ENCODE assay signal across 26 cellular contexts in genomic region chr7:156334636-156335035, GRCh38.
DNase-seq lines count a peak whose midpoint lies in the region; ATAC-seq, FAIRE-seq and TF ChIP-seq lines count a peak whose summit lies in the region.
"Had no signal": no experiment of that assay in that cellular context is flagged by ENCODE, and none has a peak within 500 bp of the region (broad histone marks: within the 10 kb centered on the region; RNA-seq: fewer than 3 reads in every experiment).

No MANE protein-coding gene starts in this region.

- ATAC-seq in upper lobe of right lung (peak; percentile 70), GM21526 (IDR thresholded peaks at IDR 0.05; ENCODE audit: low FRiP score, unreplicated experiment) (no peak)
- ATAC-seq: activated CD8-positive, alpha-beta T cell treated with anti-CD3 and anti-CD28 coated beads for 36 hours; GM23338; Right ventricle myocardium inferior; WTC11 had no signal

- POLR2A ChIA-PET in MCF 10A (lab: Yijun Ruan, JAX), result no interaction called here

- no peaks in the 10 kb centered on the region for H3K36me3 ChIP-seq in mammary epithelial cell (ENCODE audit: insufficient read depth, low read length)
- H3K36me3 ChIP-seq in upper lobe of right lung, result no peaks in the 10 kb centered on the region
- H3K36me3 ChIP-seq: BLaER1, cardiac muscle cell, neutrophil, prostate gland had no signal

- H3K9me3 ChIP-seq in mammary epithelial cell (replicated peaks; ENCODE audit: insufficient read depth, low read length) (peaks cover 18% of the 10 kb centered on the region), upper lobe of right lung (no peaks in the 10 kb centered on the region)
- H3K9me3 ChIP-seq: neutrophil, prostate gland had no signal

- dilution Hi-C loops in mammary epithelial cell (cut with HindIII; ENCODE audit: low sequenced_read_pairs), result loop anchor here (5.0 kb wide), 1 partner anchor 92 kb away; no protein-coding TSS in a partner anchor

- TF ChIP-seq CTCF in MCF 10A (IDR thresholded peaks at IDR 0.05; ENCODE audit: unreplicated experiment) (no peak), mammary epithelial cell (conservative IDR thresholded peaks at IDR 0.05 in 1 of 2, IDR thresholded peaks at IDR 0.05 in 1 of 2; ENCODE audit: extremely low read depth in 1 of 2, insufficient read depth in 1 of 2, low read depth in 1 of 2, low read length in 2 of 2) (no peak), epithelial cell of proximal tubule (conservative IDR thresholded peaks at IDR 0.05; ENCODE audit: low read depth, low read length) (no peak), upper lobe of right lung (IDR thresholded peaks at IDR 0.05) (no peak)

- CTCF ChIA-PET in MCF 10A (lab: Yijun Ruan, JAX) (interaction anchor here (0.5 to 1.0 kb wide), 5 partner anchors 34 to 527 kb away, joined by 3 read pairs; no protein-coding TSS in a partner anchor), mammary epithelial cell (lab: Charles Lee; ENCODE audit: low non-redundant PET) (no interaction called here)

- H3K9ac ChIP-seq in mammary epithelial cell (ENCODE audit: insufficient read depth, low read length), result no peak overlapping the region
- H3K9ac ChIP-seq: BLaER1 had no signal

- H3K4me3 Mint-ChIP-seq in MCF 10A (ENCODE audit: unreplicated experiment), result no peak overlapping the region
- H3K4me3 Mint-ChIP-seq: activated CD8-positive, alpha-beta T cell treated with anti-CD3 and anti-CD28 coated beads for 36 hours; activated naive CD4-positive, alpha-beta T cell treated with anti-CD3 and anti-CD28 coated beads, Interleukin-2, amount 10 ng/mL, durations not matched to agents 7 days and 5 days; endodermal cell; GM23338; memory B cell; T-helper 2 cell treated with Interferon-gamma antibody and Interleukin-4, amounts not matched to agents 5 μg/mL and 100 μg/mL, for 36 hours; WTC11 had no signal

- no TSS peak for BruUV-seq in MCF 10A (replicated peaks; lab: Mats Ljungman, UMichigan)
- BruUV-seq in mammary epithelial cell (replicated peaks; lab: Mats Ljungman, UMichigan), result no TSS peak

- in situ Hi-C loops in mammary epithelial cell (cut with MboI; ENCODE audit: low sequenced_read_pairs in 2 of 2), result no loop called here

- H3K79me2 ChIP-seq in mammary epithelial cell (ENCODE audit: insufficient read depth, low read length), result no peaks in the 10 kb centered on the region

- H3K27ac ChIP-seq in mammary epithelial cell (ENCODE audit: insufficient read depth, low read depth, low read length), result no peak overlapping the region
- H3K27ac ChIP-seq in upper lobe of right lung, result no peak overlapping the region
- H3K27ac ChIP-seq: BLaER1, cardiac muscle cell, neutrophil, prostate gland had no signal

- WGBS in mammary epithelial cell (ENCODE audit: low coverage, missing lambda C conversion rate), result 0% methylated on average over 3 of the region's 5 CpGs

- no peaks in the 10 kb centered on the region for H3K36me3 Mint-ChIP-seq in MCF 10A (ENCODE audit: insufficient read depth, unreplicated experiment)
- H3K36me3 Mint-ChIP-seq: activated naive CD4-positive, alpha-beta T cell treated with anti-CD3 and anti-CD28 coated beads, Interleukin-2, amount 10 ng/mL, durations not matched to agents 7 days and 5 days; memory B cell had no signal

- no peak overlapping the region for H3K4me2 ChIP-seq in mammary epithelial cell (ENCODE audit: insufficient read depth, low read depth, low read length)
- H3K4me2 ChIP-seq: BLaER1, GM23338 had no signal

- H3K4me3 ChIP-seq in mammary epithelial cell (replicated peaks in 1 of 3; ENCODE audit: insufficient read depth in 1 of 3, low read depth in 2 of 3, low read length in 3 of 3), result no peak overlapping the region
- H3K4me3 ChIP-seq in epithelial cell of proximal tubule (ENCODE audit: low read depth, low read length), result no peak overlapping the region
- H3K4me3 ChIP-seq in upper lobe of right lung, result no peak overlapping the region
- H3K4me3 ChIP-seq: BLaER1, cardiac muscle cell, GM23338, prostate gland had no signal

- H3K27me3 ChIP-seq in mammary epithelial cell (ENCODE audit: insufficient read depth, low read length) (no peaks in the 10 kb centered on the region), upper lobe of right lung (no peaks in the 10 kb centered on the region)
- H3K27me3 ChIP-seq: BLaER1, cardiac muscle cell, neutrophil had no signal

- no peaks in the 10 kb centered on the region for H3K4me1 Mint-ChIP-seq in MCF 10A (ENCODE audit: insufficient read depth, unreplicated experiment)
- H3K4me1 Mint-ChIP-seq: activated naive CD4-positive, alpha-beta T cell treated with anti-CD3 and anti-CD28 coated beads, Interleukin-2, amount 10 ng/mL, durations not matched to agents 7 days and 5 days; endodermal cell; memory B cell had no signal

- intact Hi-C loops in MCF 10A (cut with micrococcal nuclease) (loop anchor here (10.0 kb wide), 1 partner anchor 140 kb away; no protein-coding TSS in a partner anchor), mammary epithelial cell (cut with micrococcal nuclease) (no loop called here), upper lobe of right lung (cut with DNase I) (no loop called here)

- peaks cover 10% of the 10 kb centered on the region for H3K27me3 Mint-ChIP-seq in MCF 10A (ENCODE audit: insufficient read depth, unreplicated experiment)
- H3K27me3 Mint-ChIP-seq: activated naive CD4-positive, alpha-beta T cell treated with anti-CD3 and anti-CD28 coated beads, Interleukin-2, amount 10 ng/mL, durations not matched to agents 7 days and 5 days had no signal

- no peaks in the 10 kb centered on the region for H3K4me1 ChIP-seq in mammary epithelial cell (ENCODE audit: insufficient read depth, low read length)
- H3K4me1 ChIP-seq in upper lobe of right lung, result no peaks in the 10 kb centered on the region
- H3K4me1 ChIP-seq: prostate gland had no signal

- no peak overlapping the region for H3K27ac Mint-ChIP-seq in MCF 10A (ENCODE audit: low read depth, unreplicated experiment)
- H3K27ac Mint-ChIP-seq: activated CD8-positive, alpha-beta T cell treated with anti-CD3 and anti-CD28 coated beads for 36 hours; activated naive CD4-positive, alpha-beta T cell treated with anti-CD3 and anti-CD28 coated beads, Interleukin-2, amount 10 ng/mL, durations not matched to agents 7 days and 5 days; endodermal cell; GM23338; memory B cell; T-helper 2 cell treated with Interferon-gamma antibody and Interleukin-4, amounts not matched to agents 5 μg/mL and 100 μg/mL, for 36 hours; WTC11 had no signal

- H4K20me1 ChIP-seq in mammary epithelial cell (ENCODE audit: insufficient read depth, low read length), result no peaks in the 10 kb centered on the region
- H4K20me1 ChIP-seq: BLaER1 had no signal

- DNase-seq in MCF 10A (ENCODE audit: unreplicated experiment) (peak; percentile 72), mammary epithelial cell (no peak), RCC 7860 (ENCODE audit: low spot score) (peak; percentile 43), epithelial cell of proximal tubule (ENCODE audit: low read depth) (peak; percentile 1), upper lobe of right lung (no peak), T1000 (lab: John Stamatoyannopoulos, UW) (no peak)
- DNase-seq: activated CD8-positive, alpha-beta T cell treated with anti-CD3 and anti-CD28 coated beads for 36 hours; activated naive CD4-positive, alpha-beta T cell treated with anti-CD3 and anti-CD28 coated beads, Interleukin-2, amount 10 ng/mL, durations not matched to agents 7 days and 5 days; amygdala; cortex of kidney; endodermal cell; kidney glomerular epithelial cell; NCI-H1092 treated with DMSO at 0.1 percent for 48 hours; NCI-H187 treated with DMSO at 0.1 percent for 48 hours; NCI-H2227 treated with DMSO at 0.1 percent for 48 hours; NCI-H774 had no signal

- no peak for FAIRE-seq in RCC 7860 (lab: Jason Lieb, UNC)

- H2AFZ ChIP-seq in mammary epithelial cell (ENCODE audit: low read depth, low read length), result no peak overlapping the region
- H2AFZ ChIP-seq: GM23338 had no signal

- peaks cover 10% of the 10 kb centered on the region for H3K9me3 Mint-ChIP-seq in MCF 10A (ENCODE audit: unreplicated experiment)
- H3K9me3 Mint-ChIP-seq: activated CD8-positive, alpha-beta T cell treated with anti-CD3 and anti-CD28 coated beads for 36 hours; T-helper 2 cell treated with Interferon-gamma antibody and Interleukin-4, amounts not matched to agents 5 μg/mL and 100 μg/mL, for 36 hours had no signal

Comparison
In these comparisons a context has a peak if more than half of its experiments do, and no peak if none do; other contexts are left out.
1. DNase-seq: peak in MCF 10A (single experiment), RCC 7860 (single experiment) and epithelial cell of proximal tubule (single experiment); none in mammary epithelial cell (single experiment), upper lobe of right lung (single experiment) and T1000 (single experiment).